ENCODE assay signal across 27 cellular contexts in genomic region chr16:50615891-50616290, GRCh38.
DNase-seq lines count a peak whose midpoint lies in the region; ATAC-seq and TF ChIP-seq lines count a peak whose summit lies in the region.
"Had no signal": no experiment of that assay in that cellular context is flagged by ENCODE, and none has a peak within 500 bp of the region (broad histone marks: within the 10 kb centered on the region; RNA-seq: fewer than 3 reads in every experiment).

No MANE protein-coding gene starts in this region.

- no peak for DNase-seq in Right ventricle myocardium superior
- DNase-seq in right atrium auricular region (ENCODE audit: low spot score), result no peak
- DNase-seq in esophagus muscularis mucosa (ENCODE audit: extremely low spot score), result no peak
- DNase-seq in iris pigment epithelial cell (ENCODE audit: low read depth), result peak; percentile 26
- DNase-seq in NCI-H748 treated with DMSO at 0.1 percent for 48 hours (lab: John Stamatoyannopoulos, UW), result no peak
- no peak for DNase-seq in NCI-H146 treated with DMSO at 0.1 percent for 48 hours (lab: John Stamatoyannopoulos, UW; ENCODE audit: unreplicated experiment)
- no peak for DNase-seq in KBM-7
- DNase-seq: activated CD8-positive, alpha-beta memory T cell treated with anti-CD3 and anti-CD28 coated beads for 24 hours; activated gamma-delta T cell; activated T-cell treated with anti-CD3 and anti-CD28 coated beads, Interleukin-2, amount 50 U/mL, for 1 hour; body of pancreas; foreskin melanocyte; GDM1; IMR-90; left colon; mesenchymal stem cell; naive thymus-derived CD4-positive, alpha-beta T cell; NCI-H1092 treated with DMSO at 0.1 percent for 48 hours; NCI-H2081; NCI-H345; NCI-H82; RPMI8226; T-helper 17 cell had no signal

- no peak overlapping the region for H3K27ac ChIP-seq in right atrium auricular region
- peak overlapping the region; percentile 85 to 92 (median 88) for H3K27ac ChIP-seq in esophagus muscularis mucosa (replicated peaks in 1 of 4)
- H3K27ac ChIP-seq in stomach smooth muscle (ENCODE audit: low read length), result peak overlapping the region; percentile 64
- H3K27ac ChIP-seq: A549, body of pancreas, tibial nerve had no signal

- H3K36me3 ChIP-seq in right atrium auricular region, result no peaks in the 10 kb centered on the region
- H3K36me3 ChIP-seq in esophagus muscularis mucosa, result peaks cover 0 to 4% (median under 1%) of the 10 kb centered on the region in 4 donors
- H3K36me3 ChIP-seq in stomach smooth muscle (ENCODE audit: control insufficient read depth in 2 of 2, insufficient read depth in 2 of 2, low read length in 2 of 2), result no peaks in the 10 kb centered on the region
- H3K36me3 ChIP-seq: HAP-1, tibial nerve had no signal

- WGBS in esophagus muscularis mucosa, result 35% methylated on average over 5 of the region's 5 CpGs

- no peaks in the 10 kb centered on the region for H3K9me3 ChIP-seq in right atrium auricular region
- H3K9me3 ChIP-seq in esophagus muscularis mucosa, result no peaks in the 10 kb centered on the region
- H3K9me3 ChIP-seq in stomach smooth muscle (ENCODE audit: control insufficient read depth in 2 of 2, low read length in 2 of 2), result no peaks in the 10 kb centered on the region
- H3K9me3 ChIP-seq: A549, body of pancreas, HAP-1, tibial nerve had no signal

- no peak for TF ChIP-seq POLR2A in esophagus muscularis mucosa (IDR thresholded peaks at IDR 0.05; ENCODE audit: low read depth)

- no peak overlapping the region for H3K4me3 ChIP-seq in right atrium auricular region
- H3K4me3 ChIP-seq in esophagus muscularis mucosa, result no peak overlapping the region
- peak overlapping the region in 1 of 2 donors; percentile 35 for H3K4me3 ChIP-seq in stomach smooth muscle (ENCODE audit: low read length in 2 of 2)
- H3K4me3 ChIP-seq: A549, body of pancreas, HAP-1, tibial nerve had no signal

- no peak for TF ChIP-seq EP300 in esophagus muscularis mucosa (IDR thresholded peaks at IDR 0.05)

- H3K27me3 ChIP-seq in right atrium auricular region, result no peaks in the 10 kb centered on the region
- H3K27me3 ChIP-seq in esophagus muscularis mucosa, result no peaks in the 10 kb centered on the region
- H3K27me3 ChIP-seq in stomach smooth muscle (ENCODE audit: control insufficient read depth in 1 of 2, insufficient read depth in 2 of 2, low read length in 2 of 2), result no peaks in the 10 kb centered on the region
- H3K27me3 ChIP-seq: body of pancreas, tibial nerve had no signal

- TF ChIP-seq CTCF in right atrium auricular region (IDR thresholded peaks at IDR 0.05), result no peak
- no peak for TF ChIP-seq CTCF in esophagus muscularis mucosa (IDR thresholded peaks at IDR 0.05)

- in situ Hi-C loops in KBM-7 (cut with MboI; ENCODE audit: low pct_unique_long_range_greater_than_20kb, low sequenced_read_pairs), result no loop called here

- H3K9ac ChIP-seq in stomach smooth muscle (ENCODE audit: low read length in 2 of 2), result peak overlapping the region in 1 of 2 donors; percentile 21

- H3K4me1 ChIP-seq in right atrium auricular region, result peaks cover 0 to 36% of the 10 kb centered on the region in 2 donors
- peaks cover 42 to 92% (median 82%) of the 10 kb centered on the region in 4 donors for H3K4me1 ChIP-seq in esophagus muscularis mucosa
- peaks cover 70% of the 10 kb centered on the region for H3K4me1 ChIP-seq in stomach smooth muscle (ENCODE audit: control insufficient read depth, insufficient read depth, low read length)

- intact Hi-C loops in Right ventricle myocardium superior (cut with DNase I) (no loop called here), esophagus muscularis mucosa (cut with DNase I) (no loop called here)

- ATAC-seq in Right ventricle myocardium superior (ENCODE audit: poor library complexity), result peak; percentile 73
- ATAC-seq: A549; body of pancreas; left colon; naive thymus-derived CD4-positive, alpha-beta T cell; T-helper 17 cell had no signal

Comparison
In these comparisons a context has a peak if more than half of its experiments do, and no peak if none do; other contexts are left out.
1. H3K27ac ChIP-seq: peak in esophagus muscularis mucosa (4 of 4) and stomach smooth muscle (single experiment); none in right atrium auricular region (0 of 2).